In the genomic region with DNA sequence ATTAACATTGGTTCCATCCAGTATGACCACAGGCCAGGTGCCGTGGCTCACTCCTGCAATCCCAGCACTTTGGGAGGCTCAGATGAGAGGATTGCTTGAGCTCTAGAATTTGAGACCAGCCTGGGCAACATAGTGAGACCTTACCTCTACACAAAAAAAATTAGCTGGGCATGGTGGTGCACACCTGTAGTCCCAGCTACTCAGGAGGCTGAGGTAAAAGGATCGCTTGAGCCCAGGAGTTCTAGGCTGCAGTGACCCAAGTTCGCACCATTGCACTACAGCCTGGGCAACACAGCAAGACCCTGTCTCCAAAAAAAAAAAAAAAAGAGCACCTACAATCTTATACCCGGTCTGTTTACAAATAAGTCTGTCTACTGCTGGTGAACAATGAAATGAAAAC, we compare ENCODE assay signal across 37 cellular contexts. TPM values are rescaled to one million over a fixed set of nuclear protein-coding genes. Genes with fewer than 3 reads are reported as not detected.
"Had no signal": no experiment of that assay in that cellular context is flagged by ENCODE, and none has a peak within 500 bp of the region (broad histone marks: within the 10 kb centered on the region; RNA-seq: fewer than 3 reads in every experiment).

No MANE protein-coding gene starts in this region.

- ATAC-seq: activated CD4-positive, alpha-beta T cell treated with anti-CD3 and anti-CD28 coated beads for 36 hours; activated CD4-positive, CD25-positive, alpha-beta regulatory T cell treated with anti-CD3 and anti-CD28 coated beads, Interleukin-2, amount 50 U/mL, for 24 hours; activated CD8-positive, alpha-beta memory T cell treated with anti-CD3 and anti-CD28 coated beads, Interleukin-2, amount 10 ng/mL, durations not matched to agents 7 days and 5 days; activated CD8-positive, alpha-beta T cell treated with anti-CD3 and anti-CD28 coated beads, Interleukin-2, amount 10 ng/mL, durations not matched to agents 7 days and 5 days; activated naive CD8-positive, alpha-beta T cell treated with anti-CD3 and anti-CD28 coated beads, Interleukin-2, amount 50 U/mL, for 24 hours; activated T-cell treated with anti-CD3 and anti-CD28 coated beads, Interleukin-2, amount 50 U/mL, for 4 hours had no signal

- H3K4me1 ChIP-seq: ascending aorta had no signal

- H3K27me3 Mint-ChIP-seq: activated CD4-positive, alpha-beta memory T cell treated with anti-CD3 and anti-CD28 coated beads, Interleukin-2, amount 10 ng/mL, durations not matched to agents 7 days and 5 days; activated CD4-positive, alpha-beta T cell treated with anti-CD3 and anti-CD28 coated beads for 36 hours; activated CD4-positive, alpha-beta T cell treated with anti-CD3 and anti-CD28 coated beads, Interleukin-2, amount 10 ng/mL, durations not matched to agents 7 days and 5 days; activated CD8-positive, alpha-beta memory T cell treated with anti-CD3 and anti-CD28 coated beads, Interleukin-2, amount 10 ng/mL, durations not matched to agents 7 days and 5 days; activated naive CD4-positive, alpha-beta T cell treated with anti-CD3 and anti-CD28 coated beads, Interleukin-2, amount 10 ng/mL, durations not matched to agents 7 days and 5 days; activated naive CD4-positive, alpha-beta T cell treated with anti-CD3 and anti-CD28 coated beads, Interleukin-2, amount 50 U/mL, for 24 hours; activated naive CD8-positive, alpha-beta T cell; activated naive CD8-positive, alpha-beta T cell treated with anti-CD3 and anti-CD28 coated beads, Interleukin-2, amount 10 ng/mL, durations not matched to agents 7 days and 5 days; activated naive CD8-positive, alpha-beta T cell treated with anti-CD3 and anti-CD28 coated beads, Interleukin-2, amount 50 U/mL, for 24 hours; brain; central memory CD8-positive, alpha-beta T cell had no signal

- H3K4me3 ChIP-seq: ascending aorta, cardiac muscle cell had no signal

- H3K9me3 ChIP-seq: ascending aorta had no signal

- H3K4me3 Mint-ChIP-seq: activated CD4-positive, alpha-beta memory T cell treated with anti-CD3 and anti-CD28 coated beads, Interleukin-2, amount 10 ng/mL, durations not matched to agents 7 days and 5 days; activated CD4-positive, alpha-beta T cell treated with anti-CD3 and anti-CD28 coated beads for 36 hours; activated CD4-positive, alpha-beta T cell treated with anti-CD3 and anti-CD28 coated beads, Interleukin-2, amount 10 ng/mL, durations not matched to agents 7 days and 5 days; activated CD8-positive, alpha-beta memory T cell treated with anti-CD3 and anti-CD28 coated beads, Interleukin-2, amount 10 ng/mL, durations not matched to agents 7 days and 5 days; activated CD8-positive, alpha-beta T cell treated with anti-CD3 and anti-CD28 coated beads, Interleukin-2, amount 10 ng/mL, durations not matched to agents 7 days and 5 days; activated naive CD4-positive, alpha-beta T cell treated with anti-CD3 and anti-CD28 coated beads, Interleukin-2, amount 10 ng/mL, durations not matched to agents 7 days and 5 days; activated naive CD4-positive, alpha-beta T cell treated with anti-CD3 and anti-CD28 coated beads, Interleukin-2, amount 50 U/mL, for 24 hours; activated naive CD8-positive, alpha-beta T cell; activated naive CD8-positive, alpha-beta T cell treated with anti-CD3 and anti-CD28 coated beads, Interleukin-2, amount 10 ng/mL, durations not matched to agents 7 days and 5 days; activated naive CD8-positive, alpha-beta T cell treated with anti-CD3 and anti-CD28 coated beads, Interleukin-2, amount 50 U/mL, for 24 hours; activated T-cell treated with anti-CD3 and anti-CD28 coated beads, Interleukin-2, amount 50 U/mL, for 4 hours; brain; central memory CD8-positive, alpha-beta T cell; T-helper 1 cell treated with Interleukin-12 subunit alpha and Interleukin-12 subunit beta and Interleukin-4 antibody, amounts not matched to agents 30 μg/mL and 1 μg/mL, for 36 hours; T-helper 2 cell treated with Interferon-gamma antibody and Interleukin-4, amounts not matched to agents 5 μg/mL and 100 μg/mL, for 36 hours had no signal

- H3K27ac Mint-ChIP-seq: activated CD4-positive, alpha-beta memory T cell treated with anti-CD3 and anti-CD28 coated beads, Interleukin-2, amount 10 ng/mL, durations not matched to agents 7 days and 5 days; activated CD4-positive, alpha-beta T cell treated with anti-CD3 and anti-CD28 coated beads for 36 hours; activated CD4-positive, alpha-beta T cell treated with anti-CD3 and anti-CD28 coated beads, Interleukin-2, amount 10 ng/mL, durations not matched to agents 7 days and 5 days; activated CD8-positive, alpha-beta memory T cell treated with anti-CD3 and anti-CD28 coated beads, Interleukin-2, amount 10 ng/mL, durations not matched to agents 7 days and 5 days; activated CD8-positive, alpha-beta T cell treated with anti-CD3 and anti-CD28 coated beads, Interleukin-2, amount 10 ng/mL, durations not matched to agents 7 days and 5 days; activated naive CD4-positive, alpha-beta T cell treated with anti-CD3 and anti-CD28 coated beads, Interleukin-2, amount 10 ng/mL, durations not matched to agents 7 days and 5 days; activated naive CD4-positive, alpha-beta T cell treated with anti-CD3 and anti-CD28 coated beads, Interleukin-2, amount 50 U/mL, for 24 hours; activated naive CD8-positive, alpha-beta T cell; activated naive CD8-positive, alpha-beta T cell treated with anti-CD3 and anti-CD28 coated beads, Interleukin-2, amount 10 ng/mL, durations not matched to agents 7 days and 5 days; activated naive CD8-positive, alpha-beta T cell treated with anti-CD3 and anti-CD28 coated beads, Interleukin-2, amount 50 U/mL, for 24 hours; activated T-helper 2 cell treated with anti-CD3 and anti-CD28 coated beads, Interferon-gamma antibody, Interleukin-2, Interleukin-4, amounts not matched to agents 10 μg/mL and 5 μg/mL and 100 μg/mL, durations not matched to agents 14 hours and 24 hours and 36 hours; brain; T-helper 1 cell treated with Interleukin-12 subunit alpha and Interleukin-12 subunit beta and Interleukin-4 antibody, amounts not matched to agents 30 μg/mL and 1 μg/mL, for 36 hours; T-helper 2 cell treated with Interferon-gamma antibody and Interleukin-4, amounts not matched to agents 5 μg/mL and 100 μg/mL, for 36 hours had no signal

- DNase-seq: activated CD4-positive, alpha-beta memory T cell treated with anti-CD3 and anti-CD28 coated beads, Interleukin-2, amount 10 ng/mL, durations not matched to agents 7 days and 5 days; activated CD4-positive, alpha-beta T cell treated with anti-CD3 and anti-CD28 coated beads for 1 hour; activated CD4-positive, alpha-beta T cell treated with anti-CD3 and anti-CD28 coated beads for 36 hours; activated CD4-positive, alpha-beta T cell treated with anti-CD3 and anti-CD28 coated beads for 48 hours; activated CD4-positive, alpha-beta T cell treated with anti-CD3 and anti-CD28 coated beads, Interleukin-2, amount 10 ng/mL, durations not matched to agents 7 days and 5 days; activated CD4-positive, alpha-beta T cell treated with anti-CD3 and anti-CD28 coated beads, Interleukin-2, amount 50 U/mL, for 48 hours; activated CD4-positive, CD25-positive, alpha-beta regulatory T cell; activated CD8-positive, alpha-beta memory T cell treated with anti-CD3 and anti-CD28 coated beads for 24 hours; activated CD8-positive, alpha-beta memory T cell treated with anti-CD3 and anti-CD28 coated beads, Interleukin-2, amount 10 ng/mL, durations not matched to agents 7 days and 5 days; activated CD8-positive, alpha-beta memory T cell treated with anti-CD3 and anti-CD28 coated beads, Interleukin-2, amount 50 U/mL, for 48 hours; activated CD8-positive, alpha-beta T cell treated with anti-CD3 and anti-CD28 coated beads, Interleukin-2, amount 10 ng/mL, durations not matched to agents 7 days and 5 days; activated effector memory CD4-positive, alpha-beta T cell treated with Interleukin-2 at 50 U/mL for 16 hours; activated gamma-delta T cell; activated naive CD4-positive, alpha-beta T cell treated with anti-CD3 and anti-CD28 coated beads, Interleukin-2, amount 10 ng/mL, durations not matched to agents 7 days and 5 days; activated naive CD4-positive, alpha-beta T cell treated with Interleukin-2 at 50 U/mL for 16 hours; activated naive CD8-positive, alpha-beta T cell treated with anti-CD3 and anti-CD28 coated beads, Interleukin-2, amount 10 ng/mL, durations not matched to agents 7 days and 5 days; activated naive CD8-positive, alpha-beta T cell treated with anti-CD3 and anti-CD28 coated beads, Interleukin-2, amount 50 U/mL, for 24 hours; activated T-cell treated with anti-CD3 and anti-CD28 coated beads, Interleukin-2, amount 50 U/mL, for 1 hour; activated T-cell treated with anti-CD3 and anti-CD28 coated beads, Interleukin-2, amount 50 U/mL, for 4 hours; amygdala; anterior cingulate cortex; caudate nucleus; cerebellar nuclear complex; T-helper 1 cell; T-helper 2 cell; T-helper 9 cell had no signal

- H3K27ac ChIP-seq: ascending aorta, cardiac muscle cell, VCaP had no signal

- H3K9me3 Mint-ChIP-seq: activated CD4-positive, alpha-beta memory T cell treated with anti-CD3 and anti-CD28 coated beads, Interleukin-2, amount 10 ng/mL, durations not matched to agents 7 days and 5 days; activated CD4-positive, alpha-beta T cell treated with anti-CD3 and anti-CD28 coated beads, Interleukin-2, amount 10 ng/mL, durations not matched to agents 7 days and 5 days; activated naive CD4-positive, alpha-beta T cell treated with anti-CD3 and anti-CD28 coated beads, Interleukin-2, amount 10 ng/mL, durations not matched to agents 7 days and 5 days; activated naive CD4-positive, alpha-beta T cell treated with anti-CD3 and anti-CD28 coated beads, Interleukin-2, amount 50 U/mL, for 24 hours; activated naive CD8-positive, alpha-beta T cell treated with anti-CD3 and anti-CD28 coated beads, Interleukin-2, amount 10 ng/mL, durations not matched to agents 7 days and 5 days; activated naive CD8-positive, alpha-beta T cell treated with anti-CD3 and anti-CD28 coated beads, Interleukin-2, amount 50 U/mL, for 24 hours; activated T-cell treated with anti-CD3 and anti-CD28 coated beads, Interleukin-2, amount 50 U/mL, for 4 hours; activated T-helper 2 cell treated with anti-CD3 and anti-CD28 coated beads, Interferon-gamma antibody, Interleukin-2, Interleukin-4, amounts not matched to agents 10 μg/mL and 5 μg/mL and 100 μg/mL, durations not matched to agents 14 hours and 24 hours and 36 hours; brain; central memory CD8-positive, alpha-beta T cell; T-helper 1 cell treated with Interleukin-12 subunit alpha and Interleukin-12 subunit beta and Interleukin-4 antibody, amounts not matched to agents 30 μg/mL and 1 μg/mL, for 36 hours; T-helper 2 cell treated with Interferon-gamma antibody and Interleukin-4, amounts not matched to agents 5 μg/mL and 100 μg/mL, for 36 hours had no signal

- H3K27me3 ChIP-seq: ascending aorta, cardiac muscle cell had no signal

RNA-seq across cellular contexts. Expression of a gene that starts 29.4 kb away (rescaled TPM):
- total RNA-seq: cardiac muscle cell had no signal
- polyA plus RNA-seq: cardiac muscle cell had no signal
